Comparison of ENCODE assay signal across 33 cellular contexts in the genomic region with DNA sequence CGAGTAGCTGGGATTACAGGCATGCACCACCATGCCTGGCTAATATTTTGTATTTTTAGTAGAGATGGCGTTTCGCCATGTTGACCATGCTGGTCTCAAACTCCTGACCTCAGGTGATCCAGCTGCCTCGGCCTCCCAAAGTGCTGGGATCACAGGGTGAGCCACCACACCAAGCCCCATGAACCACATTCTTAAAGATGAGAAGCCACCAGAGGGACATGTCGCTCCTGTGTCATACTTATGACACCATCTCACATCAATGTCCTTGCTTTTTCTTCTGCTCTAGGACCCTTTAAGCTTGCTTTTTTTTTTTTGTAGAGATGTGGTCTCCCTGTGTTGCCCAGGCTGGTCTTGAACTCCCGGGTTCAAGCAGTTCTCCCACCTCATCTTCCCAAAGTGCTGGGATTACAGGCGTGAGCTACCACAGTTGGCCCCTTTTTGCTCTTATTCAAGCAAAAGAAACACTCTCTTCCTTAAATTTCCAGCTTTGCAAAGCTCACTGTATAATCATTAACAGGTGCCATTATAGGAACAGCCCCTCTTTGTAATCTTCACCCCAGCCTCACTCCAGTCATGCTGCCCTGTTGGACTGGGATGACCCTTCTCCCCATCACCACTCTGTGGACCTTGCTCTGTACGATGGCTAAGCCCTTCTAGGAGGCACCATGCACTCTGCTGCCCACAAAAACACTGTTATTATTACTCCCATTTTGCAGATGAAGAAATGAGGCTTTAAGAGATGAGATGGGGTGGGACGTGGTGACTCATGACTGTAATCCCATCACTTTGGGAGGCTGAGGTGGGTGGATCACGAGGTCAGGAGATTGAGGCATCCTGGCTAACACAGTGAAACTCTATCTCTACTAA. TPM values are rescaled to one million over a fixed set of nuclear protein-coding genes. Genes with fewer than 3 reads are reported as not detected.
"Had no signal": no experiment of that assay in that cellular context is flagged by ENCODE, and none has a peak within 500 bp of the region (broad histone marks: within the 10 kb centered on the region; RNA-seq: fewer than 3 reads in every experiment).

No MANE protein-coding gene starts in this region.

- H3K36me3 Mint-ChIP-seq: activated CD4-positive, alpha-beta memory T cell treated with anti-CD3 and anti-CD28 coated beads for 36 hours; T-cell had no signal

- H3K9me3 Mint-ChIP-seq: activated CD4-positive, alpha-beta memory T cell treated with anti-CD3 and anti-CD28 coated beads for 36 hours; activated CD4-positive, alpha-beta T cell treated with anti-CD3 and anti-CD28 coated beads, Interleukin-2, amount 10 ng/mL, durations not matched to agents 24 days and 14 days; activated T-cell treated with anti-CD3 and anti-CD28 coated beads, Interleukin-2, amount 50 U/mL, for 4 hours; activated T-helper 17 cell treated with anti-CD3 and anti-CD28 coated beads, Interleukin-2, amount 50 U/mL, for 72 hours; effector memory CD8-positive, alpha-beta T cell; T-cell; T-helper 2 cell treated with Interferon-gamma antibody and Interleukin-4, amounts not matched to agents 5 μg/mL and 100 μg/mL, for 36 hours had no signal

- DNase-seq: activated CD4-positive, alpha-beta T cell treated with anti-CD3 and anti-CD28 coated beads, Interleukin-2, amount 10 ng/mL, durations not matched to agents 24 days and 14 days; activated CD4-positive, CD25-positive, alpha-beta regulatory T cell; activated CD4-positive, CD25-positive, alpha-beta regulatory T cell treated with anti-CD3 and anti-CD28 coated beads, Interleukin-2, amount 50 U/mL, for 72 hours; activated CD8-positive, alpha-beta memory T cell treated with anti-CD3 and anti-CD28 coated beads for 24 hours; activated gamma-delta T cell; activated naive CD4-positive, alpha-beta T cell treated with Interleukin-2 at 50 U/mL for 16 hours; activated T-cell treated with anti-CD3 and anti-CD28 coated beads, Interleukin-2, amount 50 U/mL, for 4 hours; amniotic stem cell; aorta; body of pancreas; caudate nucleus; cortex of kidney; dermis blood vessel endothelial cell; effector CD4-positive, alpha-beta T cell; effector memory CD8-positive, alpha-beta T cell; esophagus squamous epithelium; foreskin melanocyte; heart right ventricle; SW 1271; T-cell; T-helper 17 cell; T1000; WERI-Rb-1 had no signal

- H3K4me3 Mint-ChIP-seq: activated CD4-positive, alpha-beta memory T cell treated with anti-CD3 and anti-CD28 coated beads for 36 hours; activated CD4-positive, alpha-beta T cell treated with anti-CD3 and anti-CD28 coated beads for 36 hours; activated CD4-positive, alpha-beta T cell treated with anti-CD3 and anti-CD28 coated beads, Interleukin-2, amount 10 ng/mL, durations not matched to agents 24 days and 14 days; activated naive CD8-positive, alpha-beta T cell; activated T-cell treated with anti-CD3 and anti-CD28 coated beads, Interleukin-2, amount 50 U/mL, for 4 hours; activated T-helper 17 cell treated with anti-CD3 and anti-CD28 coated beads, Interleukin-2, amount 50 U/mL, for 72 hours; effector memory CD8-positive, alpha-beta T cell; T-cell; T-helper 17 cell; T-helper 2 cell treated with Interferon-gamma antibody and Interleukin-4, amounts not matched to agents 5 μg/mL and 100 μg/mL, for 36 hours had no signal

- H3K36me3 ChIP-seq: esophagus squamous epithelium, gastroesophageal sphincter, heart right ventricle, WERI-Rb-1 had no signal

- FAIRE-seq: colon had no signal

- H3K9me3 ChIP-seq: body of pancreas, esophagus squamous epithelium, gastroesophageal sphincter, heart right ventricle had no signal

- H3K4me1 ChIP-seq: body of pancreas, esophagus squamous epithelium, gastroesophageal sphincter, heart right ventricle had no signal

- H3K27ac ChIP-seq: body of pancreas, epithelial cell of prostate, esophagus squamous epithelium, gastroesophageal sphincter, heart right ventricle, WERI-Rb-1 had no signal

- H3K4me1 Mint-ChIP-seq: activated T-helper 17 cell treated with anti-CD3 and anti-CD28 coated beads, Interleukin-2, amount 50 U/mL, for 72 hours; T-cell; T-helper 17 cell had no signal

- H3K27ac Mint-ChIP-seq: activated CD4-positive, alpha-beta memory T cell treated with anti-CD3 and anti-CD28 coated beads for 36 hours; activated CD4-positive, alpha-beta T cell treated with anti-CD3 and anti-CD28 coated beads for 36 hours; activated CD4-positive, alpha-beta T cell treated with anti-CD3 and anti-CD28 coated beads, Interleukin-2, amount 10 ng/mL, durations not matched to agents 24 days and 14 days; activated naive CD8-positive, alpha-beta T cell; activated T-helper 17 cell treated with anti-CD3 and anti-CD28 coated beads, Interleukin-2, amount 50 U/mL, for 72 hours; effector memory CD8-positive, alpha-beta T cell; T-cell; T-helper 17 cell; T-helper 2 cell treated with Interferon-gamma antibody and Interleukin-4, amounts not matched to agents 5 μg/mL and 100 μg/mL, for 36 hours had no signal

- H3K27me3 Mint-ChIP-seq: activated CD4-positive, alpha-beta T cell treated with anti-CD3 and anti-CD28 coated beads for 36 hours; activated naive CD8-positive, alpha-beta T cell had no signal

- ATAC-seq: body of pancreas; effector memory CD8-positive, alpha-beta T cell; gastroesophageal sphincter; heart right ventricle; T-cell; T-helper 17 cell had no signal

- H3K27me3 ChIP-seq: body of pancreas, esophagus squamous epithelium, gastroesophageal sphincter had no signal

- H3K4me3 ChIP-seq: body of pancreas, esophagus squamous epithelium, gastroesophageal sphincter, heart right ventricle had no signal

RNA-seq across cellular contexts. Expression of a gene that starts 10.8 kb away (rescaled TPM):
- total RNA-seq: activated CD4-positive, alpha-beta memory T cell treated with anti-CD3 and anti-CD28 coated beads for 36 hours; activated T-helper 17 cell treated with anti-CD3 and anti-CD28 coated beads, Interleukin-2, amount 50 U/mL, for 72 hours; dermis blood vessel endothelial cell; fibroblast of lung; fibroblast of villous mesenchyme; heart right ventricle; T-helper 17 cell had no signal
- polyA plus RNA-seq: aorta, heart right ventricle had no signal
